Comparison of ENCODE assay signal across 25 cellular contexts in the genomic region with DNA sequence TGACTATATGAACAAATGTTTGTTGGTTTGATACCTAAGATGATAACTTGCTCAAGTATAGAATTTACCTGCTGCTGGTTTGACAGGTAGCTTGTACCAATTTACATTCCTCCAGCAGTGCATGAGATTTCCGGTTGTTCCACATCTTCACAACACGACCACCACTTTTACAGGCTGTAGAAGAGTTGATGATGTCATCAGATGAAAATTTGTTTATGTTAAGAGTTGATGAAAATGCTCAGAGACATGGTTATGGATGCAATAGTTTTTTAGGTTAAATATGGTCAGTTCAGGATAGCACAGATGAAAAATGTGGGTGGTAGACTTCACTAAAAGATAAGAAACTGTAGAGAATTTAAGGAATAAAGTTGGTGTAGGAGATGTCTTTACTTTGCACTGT.
"Had no signal": no experiment of that assay in that cellular context is flagged by ENCODE, and none has a peak within 500 bp of the region (broad histone marks: within the 10 kb centered on the region; RNA-seq: fewer than 3 reads in every experiment).

No MANE protein-coding gene starts in this region.

- H3K4me1 ChIP-seq: esophagus squamous epithelium, gastrocnemius medialis, heart right ventricle, left lung, lower lobe of right lung had no signal

- H3K9me3 ChIP-seq: esophagus squamous epithelium, gastrocnemius medialis, heart right ventricle, left lung, lower lobe of right lung, mucosa of descending colon had no signal

- H3K27me3 ChIP-seq: dorsolateral prefrontal cortex, esophagus squamous epithelium, gastrocnemius medialis, heart right ventricle, left lung had no signal

- H3K4me3 ChIP-seq: coronary artery, dorsolateral prefrontal cortex, esophagus squamous epithelium, gastrocnemius medialis, heart right ventricle, left lung, lower lobe of right lung, mucosa of descending colon had no signal

- H3K27ac ChIP-seq: coronary artery, dorsolateral prefrontal cortex, epithelial cell of prostate, esophagus squamous epithelium, gastrocnemius medialis, heart right ventricle, left lung, lower lobe of right lung had no signal

- ATAC-seq: esophagus mucosa, gastrocnemius medialis, heart right ventricle, left cardiac atrium, left lung, left ventricle myocardium superior, lower lobe of right lung, mucosa of descending colon had no signal

- H3K36me3 ChIP-seq: esophagus squamous epithelium, gastrocnemius medialis, heart right ventricle, left lung, lower lobe of right lung had no signal

- FAIRE-seq: colon, keratinocyte had no signal

- DNase-seq: dermis blood vessel endothelial cell; dorsolateral prefrontal cortex; effector CD4-positive, alpha-beta T cell; effector memory CD4-positive, alpha-beta T cell; erythroblast; esophagus squamous epithelium; foreskin fibroblast; foreskin melanocyte; gastrocnemius medialis; glutamatergic neuron; head of caudate nucleus; heart right ventricle; hippocampal formation; left cardiac atrium; left lung; left ventricle myocardium superior; lower lobe of right lung; mesenchymal stem cell; mucosa of descending colon; naive B cell had no signal
